8 cellular contexts compared by ENCODE assay signal in genomic region chr4:13627606-13628301, GRCh38. TPM values are rescaled to one million over a fixed set of nuclear protein-coding genes. Genes with fewer than 3 reads are reported as not detected.
A peak's percentile ranks its signal among the peaks of the same experiment; 100 is the strongest.
DNase-seq lines count a peak whose midpoint lies in the region; ATAC-seq and TF ChIP-seq lines count a peak whose summit lies in the region.

Gene BOD1L1, minus strand, starts transcription at chr4:13627725. Its CDS starts 138 bp downstream, at chr4:13627587.

- H3K9me3 Mint-ChIP-seq in CD8-positive, alpha-beta T cell, result no peaks in the 10 kb centered on the region
- no peaks in the 10 kb centered on the region for H3K9me3 Mint-ChIP-seq in activated CD8-positive, alpha-beta T cell treated with anti-CD3 and anti-CD28 coated beads, Interleukin-2, amount 10 ng/mL, durations not matched to agents 7 days and 5 days (ENCODE audit: insufficient read depth)

- peak within 1 kb of the TSS; percentile 97 for H3K27ac Mint-ChIP-seq in CD8-positive, alpha-beta T cell
- H3K27ac Mint-ChIP-seq in activated CD8-positive, alpha-beta T cell treated with anti-CD3 and anti-CD28 coated beads, Interleukin-2, amount 10 ng/mL, durations not matched to agents 7 days and 5 days, result peak within 1 kb of the TSS; percentile 92

- peak; percentile 43 to 88 (median 74) for DNase-seq in CD8-positive, alpha-beta T cell
- DNase-seq in NCI-H82 (lab: John Stamatoyannopoulos, UW), result peak; percentile 90
- peak; percentile 84 for DNase-seq in activated CD8-positive, alpha-beta T cell treated with anti-CD3 and anti-CD28 coated beads, Interleukin-2, amount 10 ng/mL, durations not matched to agents 7 days and 5 days
- DNase-seq in effector CD8-positive, alpha-beta T cell (lab: John Stamatoyannopoulos, UW), result peak; percentile 64
- peak; percentile 98 for DNase-seq in medulla oblongata (ENCODE audit: extremely low spot score)
- DNase-seq in stimulated activated CD8-positive, alpha-beta memory T cell treated with anti-CD3 and anti-CD28 coated beads, Interleukin-12 subunit alpha, Interleukin-12 subunit beta, amount 100 ng/mL, for 1 hour (ENCODE audit: low read depth), result peak; percentile 58

- no peaks in the 10 kb centered on the region for H3K27me3 ChIP-seq in CD8-positive, alpha-beta T cell (ENCODE audit: insufficient read depth, low read length)

- CTCF ChIA-PET in CD8-positive, alpha-beta T cell (lab: Charles Lee), result interaction anchor here (0.9 to 3.1 kb wide), 4 partner anchors 21 to 30 kb away, joined by 3 to 27 read pairs (median 4); no protein-coding TSS in a partner anchor
- CTCF ChIA-PET in activated CD8-positive, alpha-beta T cell treated with anti-CD3 and anti-CD28 coated beads, Interleukin-2, amount 10 ng/mL, durations not matched to agents 7 days and 5 days (lab: Charles Lee), result interaction anchor here (0.7 to 3.2 kb wide), 8 partner anchors 9 to 28 kb away, joined by 3 to 34 read pairs (median 4); no protein-coding TSS in a partner anchor

- H3K9me3 ChIP-seq in CD8-positive, alpha-beta T cell (ENCODE audit: low read length), result no peaks in the 10 kb centered on the region

- no peaks in the 10 kb centered on the region for H3K36me3 ChIP-seq in CD8-positive, alpha-beta T cell (ENCODE audit: insufficient read depth, low read length)

- H3K4me1 ChIP-seq in CD8-positive, alpha-beta T cell (ENCODE audit: insufficient read depth, low read length), result peaks cover 26% of the 10 kb centered on the region

- peaks cover 50% of the 10 kb centered on the region for H3K4me1 Mint-ChIP-seq in CD8-positive, alpha-beta T cell (ENCODE audit: low read depth)
- H3K4me1 Mint-ChIP-seq in activated CD8-positive, alpha-beta T cell treated with anti-CD3 and anti-CD28 coated beads, Interleukin-2, amount 10 ng/mL, durations not matched to agents 7 days and 5 days (ENCODE audit: low read depth), result peaks cover 28% of the 10 kb centered on the region

- H3K4me3 Mint-ChIP-seq in CD8-positive, alpha-beta T cell, result peak within 1 kb of the TSS; percentile 92
- H3K4me3 Mint-ChIP-seq in activated CD8-positive, alpha-beta T cell treated with anti-CD3 and anti-CD28 coated beads, Interleukin-2, amount 10 ng/mL, durations not matched to agents 7 days and 5 days, result peak within 1 kb of the TSS; percentile 86

- H3K27ac ChIP-seq in CD8-positive, alpha-beta T cell (ENCODE audit: low read depth, low read length), result peak within 1 kb of the TSS; percentile 80

- intact Hi-C loops in CD8-positive, alpha-beta T cell (cut with DNase I, micrococcal nuclease), result loop anchor here (1.0 to 5.0 kb wide), 5 partner anchors 27 to 1375 kb away; partner anchors contain the start of genes RAB28 (in 2 of the 2) and CPEB2 (in 1 of the 2)

- POLR2A ChIA-PET in CD8-positive, alpha-beta T cell (lab: Charles Lee), result interaction anchor here (0.9 to 1.6 kb wide), 4 partner anchors 11 to 1375 kb away, joined by 3 to 10 read pairs (median 3); partner anchors contain the start of gene CPEB2
- POLR2A ChIA-PET in activated CD8-positive, alpha-beta T cell treated with anti-CD3 and anti-CD28 coated beads, Interleukin-2, amount 10 ng/mL, durations not matched to agents 7 days and 5 days (lab: Charles Lee), result interaction anchor here (0.6 to 1.6 kb wide), 5 partner anchors 10 to 1375 kb away, joined by 3 to 6 read pairs (median 5); partner anchors contain the start of gene CPEB2

- peak; percentile 70 for ATAC-seq in CD8-positive, alpha-beta T cell
- ATAC-seq in GM19438 (IDR thresholded peaks at IDR 0.05; ENCODE audit: low read depth, unreplicated experiment) (peak; percentile 88), HG03575 (IDR thresholded peaks at IDR 0.05; ENCODE audit: extremely low read depth, insufficient number of reproducible peaks, low FRiP score, unreplicated experiment) (peak; percentile 78)
- peak; percentile 82 for ATAC-seq in activated CD8-positive, alpha-beta T cell treated with anti-CD3 and anti-CD28 coated beads, Interleukin-2, amount 10 ng/mL, durations not matched to agents 7 days and 5 days

- no peaks in the 10 kb centered on the region for H3K27me3 Mint-ChIP-seq in CD8-positive, alpha-beta T cell (ENCODE audit: low read depth)
- H3K27me3 Mint-ChIP-seq in activated CD8-positive, alpha-beta T cell treated with anti-CD3 and anti-CD28 coated beads, Interleukin-2, amount 10 ng/mL, durations not matched to agents 7 days and 5 days (ENCODE audit: low read depth), result no peaks in the 10 kb centered on the region

- TF ChIP-seq CTCF in CD8-positive, alpha-beta T cell (IDR thresholded peaks at IDR 0.05), result no peak

- H3K36me3 Mint-ChIP-seq in CD8-positive, alpha-beta T cell, result peaks cover 22% of the 10 kb centered on the region
- peaks cover 4% of the 10 kb centered on the region for H3K36me3 Mint-ChIP-seq in activated CD8-positive, alpha-beta T cell treated with anti-CD3 and anti-CD28 coated beads, Interleukin-2, amount 10 ng/mL, durations not matched to agents 7 days and 5 days (ENCODE audit: low read depth)

- H3K4me3 ChIP-seq in CD8-positive, alpha-beta T cell (ENCODE audit: low read depth, low read length), result peak within 1 kb of the TSS; percentile 65

RNA-seq across cellular contexts. Expression of gene BOD1L1, which starts in this region (rescaled TPM):
- total RNA-seq in CD8-positive, alpha-beta T cell, result 10 to 100 TPM; 44.0 to 48.3 TPM
- total RNA-seq in activated CD8-positive, alpha-beta T cell treated with anti-CD3 and anti-CD28 coated beads, Interleukin-2, amount 10 ng/mL, durations not matched to agents 7 days and 5 days, result 10 to 100 TPM; 29.7 to 30.2 TPM

Comparison
In these comparisons a context has a peak if more than half of its experiments do, and no peak if none do; other contexts are left out.
1. Peak in every context shown above with its lines: DNase-seq, ATAC-seq, H3K4me3 ChIP-seq and H3K27ac ChIP-seq.